In the genomic region with DNA sequence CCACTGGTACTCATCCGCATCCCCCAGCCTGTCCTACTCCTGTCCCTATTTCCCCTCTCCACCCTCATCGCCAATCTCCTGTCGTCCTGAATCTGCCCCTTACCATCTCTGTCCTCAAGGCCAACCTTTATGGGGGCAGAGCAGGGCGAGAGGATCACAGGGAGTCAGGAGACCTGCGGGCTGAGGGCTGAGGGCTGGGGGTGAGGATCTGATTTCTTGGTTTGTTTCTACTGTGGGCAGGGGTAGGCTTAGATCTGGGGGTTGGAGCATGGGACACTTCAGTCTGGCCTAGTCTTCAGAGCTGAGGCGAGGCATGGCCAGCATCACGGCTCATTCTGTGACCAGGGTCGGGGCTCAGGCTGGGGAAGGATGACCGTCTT, we compare ENCODE assay signal across 8 cellular contexts. TPM values are rescaled to one million over a fixed set of nuclear protein-coding genes. Genes with fewer than 3 reads are reported as not detected.
DNase-seq lines count a peak whose midpoint lies in the region; TF ChIP-seq lines count a peak whose summit lies in the region.

No MANE protein-coding gene starts in this region.

- peak overlapping the region; percentile 91 for H3K27ac ChIP-seq in brain microvascular endothelial cell

- in situ Hi-C loops in brain microvascular endothelial cell (cut with HindIII; ENCODE audit: low pct_ligation_motif_present, low sequenced_read_pairs), result no loop called here

- H3K4me1 Mint-ChIP-seq in activated naive CD4-positive, alpha-beta T cell treated with anti-CD3 and anti-CD28 coated beads, Interleukin-2, amount 50 U/mL, for 24 hours, result peaks cover 40% of the 10 kb centered on the region
- peaks cover 18% of the 10 kb centered on the region for H3K4me1 Mint-ChIP-seq in type B pancreatic cell (ENCODE audit: unreplicated experiment)

- no peaks in the 10 kb centered on the region for H3K36me3 Mint-ChIP-seq in activated naive CD4-positive, alpha-beta T cell treated with anti-CD3 and anti-CD28 coated beads, Interleukin-2, amount 50 U/mL, for 24 hours
- H3K36me3 Mint-ChIP-seq in type B pancreatic cell, result no peaks in the 10 kb centered on the region

- peak overlapping the region; percentile 82 for H3K4me3 Mint-ChIP-seq in activated naive CD4-positive, alpha-beta T cell treated with anti-CD3 and anti-CD28 coated beads, Interleukin-2, amount 50 U/mL, for 24 hours
- H3K4me3 Mint-ChIP-seq in type B pancreatic cell, result peak overlapping the region; percentile 86

- H3K27ac Mint-ChIP-seq in activated naive CD4-positive, alpha-beta T cell treated with anti-CD3 and anti-CD28 coated beads, Interleukin-2, amount 50 U/mL, for 24 hours, result peak overlapping the region; percentile 57
- peak overlapping the region; percentile 82 for H3K27ac Mint-ChIP-seq in type B pancreatic cell

- TF ChIP-seq CTCF in brain microvascular endothelial cell (IDR thresholded peaks at IDR 0.05; ENCODE audit: low read depth, low read length, missing control alignments), result no peak
- TF ChIP-seq CTCF in type B pancreatic cell (conservative IDR thresholded peaks at IDR 0.05), result no peak

- H3K27me3 ChIP-seq in brain microvascular endothelial cell (replicated peaks), result no peaks in the 10 kb centered on the region

- H3K4me3 ChIP-seq in brain microvascular endothelial cell (ENCODE audit: low read depth, low read length), result peak overlapping the region; percentile 50

- H3K27me3 Mint-ChIP-seq in activated naive CD4-positive, alpha-beta T cell treated with anti-CD3 and anti-CD28 coated beads, Interleukin-2, amount 50 U/mL, for 24 hours, result no peaks in the 10 kb centered on the region
- H3K27me3 Mint-ChIP-seq in type B pancreatic cell, result peaks cover under 1% of the 10 kb centered on the region

- no peak for DNase-seq in activated naive CD4-positive, alpha-beta T cell treated with anti-CD3 and anti-CD28 coated beads, Interleukin-2, amount 50 U/mL, for 16 hours
- DNase-seq in brain microvascular endothelial cell (no peak), medulla oblongata (ENCODE audit: extremely low spot score) (peak; percentile 19), type B pancreatic cell (ENCODE audit: extremely low spot score, unreplicated experiment) (no peak), globus pallidus (ENCODE audit: low spot score) (no peak), NCI-H2029 (lab: John Stamatoyannopoulos, UW) (no peak), NCI-H187 treated with DMSO at 0.1 percent for 48 hours (lab: John Stamatoyannopoulos, UW) (no peak)

- H3K36me3 ChIP-seq in brain microvascular endothelial cell (replicated peaks), result no peaks in the 10 kb centered on the region

- no peaks in the 10 kb centered on the region for H3K9me3 Mint-ChIP-seq in activated naive CD4-positive, alpha-beta T cell treated with anti-CD3 and anti-CD28 coated beads, Interleukin-2, amount 50 U/mL, for 24 hours
- no peaks in the 10 kb centered on the region for H3K9me3 Mint-ChIP-seq in type B pancreatic cell

RNA-seq across cellular contexts. Expression of a gene that starts 16.5 kb away (rescaled TPM):
- total RNA-seq in type B pancreatic cell (ENCODE audit: low replicate concordance), result 57.3 and 71.8 TPM in 2 replicates

RNA-seq across cellular contexts. Expression of a gene that starts 27.5 kb away (rescaled TPM):
- total RNA-seq in type B pancreatic cell (ENCODE audit: low replicate concordance), result 28.4 and 178 TPM in 2 replicates

RNA-seq across cellular contexts. Expression of a gene that starts 33.8 kb away (rescaled TPM):
- 7.2 and 9.5 TPM in 2 replicates for total RNA-seq in type B pancreatic cell (ENCODE audit: low replicate concordance)

RNA-seq across cellular contexts. Expression of a gene that starts 35.4 kb away (rescaled TPM):
- total RNA-seq in type B pancreatic cell (ENCODE audit: low replicate concordance), result 38.6 and 110 TPM in 2 replicates

RNA-seq across cellular contexts. Expression of a gene that starts 56.6 kb away (rescaled TPM):
- 11.9 and 13.0 TPM in 2 replicates for total RNA-seq in type B pancreatic cell (ENCODE audit: low replicate concordance)
